9 cellular contexts compared by ENCODE assay signal in the genomic region with DNA sequence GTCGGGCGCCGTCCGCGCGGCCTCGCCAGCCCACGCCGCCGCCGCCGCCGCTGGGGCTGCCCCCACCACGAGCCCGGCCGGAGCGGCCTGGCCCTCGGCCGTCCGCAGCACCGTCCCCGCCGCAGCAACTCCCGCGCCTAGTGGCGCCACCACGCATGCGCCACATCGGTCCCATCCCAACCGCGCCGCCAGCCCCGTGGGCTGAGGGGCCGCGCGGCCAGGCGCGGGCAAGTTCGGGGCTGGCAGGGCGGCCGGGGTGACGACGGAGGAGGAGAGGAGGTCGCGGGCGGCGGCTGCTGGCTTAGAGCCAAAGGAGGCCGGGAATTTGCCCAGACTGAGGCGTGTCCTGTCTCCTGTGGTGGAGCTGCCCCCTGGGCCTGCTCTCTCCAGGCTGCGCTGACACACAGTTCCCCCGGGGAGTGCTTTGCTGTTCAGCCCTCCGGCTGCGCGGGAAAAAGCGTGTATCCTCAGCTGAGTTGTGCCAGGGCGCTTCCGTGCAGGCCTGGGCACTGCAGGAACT. TPM values are rescaled to one million over a fixed set of nuclear protein-coding genes. Genes with fewer than 3 reads are reported as not detected.
DNase-seq lines count a peak whose midpoint lies in the region; ATAC-seq, FAIRE-seq and TF ChIP-seq lines count a peak whose summit lies in the region.
"Had no signal": no experiment of that assay in that cellular context is flagged by ENCODE, and none has a peak within 500 bp of the region (broad histone marks: within the 10 kb centered on the region; RNA-seq: fewer than 3 reads in every experiment).

A gene (minus strand): TSS at position 298 of the 520 bp plus-strand sequence. CDS start 132 bp downstream, at position 166.

- DNase-seq in NCI-H526 treated with DMSO at 0.1 percent for 48 hours (lab: John Stamatoyannopoulos, UW): peak; percentile 61
- DNase-seq in GM12878 (ENCODE audit: low read depth, low spot score): no peak
- DNase-seq in right cardiac atrium: peak; percentile 92 to 95 (median 95)
- peak; percentile 97 for DNase-seq in posterior vena cava (ENCODE audit: low spot score)
- no peak for DNase-seq in activated effector memory CD4-positive, alpha-beta T cell treated with anti-CD3 and anti-CD28 coated beads, Interleukin-2, amount 50 U/mL, for 16 hours

- TF ChIP-seq EP300 in GM12878 (IDR thresholded peaks at IDR 0.05; ENCODE audit: borderline replicate concordance in 1 of 2, control insufficient read depth in 1 of 2, low read depth in 2 of 2, low read length in 2 of 2): no peak

- TF ChIP-seq POLR2A in GM12878 (IDR thresholded peaks at IDR 0.05; ENCODE audit: low read depth, low read length): no peak

- CTCF ChIA-PET in GM12878 (lab: Yijun Ruan, JAX): no interaction called here

- H3K27ac ChIP-seq in GM12878 (ENCODE audit: control insufficient read depth, insufficient read depth) (no peak within 1 kb of the TSS), right cardiac atrium (ENCODE audit: low read length) (peak within 1 kb of the TSS; percentile 90)

- ATAC-seq in HG02884 (IDR thresholded peaks at IDR 0.05; ENCODE audit: unreplicated experiment) (peak; percentile 54), GM12878 (peak; percentile 25; the same call in 2 of the 3 replicates), right cardiac atrium (peak; percentile 94), GM19324 (IDR thresholded peaks at IDR 0.05; ENCODE audit: low FRiP score, unreplicated experiment) (no peak)

- no peak within 1 kb of the TSS for H2AFZ ChIP-seq in GM12878 (ENCODE audit: control insufficient read depth, low read depth, low read length)

- intact Hi-C loops in GM12878 (cut with micrococcal nuclease; ENCODE audit: unreplicated experiment): no loop called here
- intact Hi-C loops in right cardiac atrium (cut with DNase I): no loop called here
- intact Hi-C loops in posterior vena cava (cut with DNase I): no loop called here

- SMC1A ChIA-PET in GM12878 (lab: Charles Lee; ENCODE audit: uncharacterized antibody, unreplicated experiment): no interaction called here

- no peak for FAIRE-seq in GM12878 (lab: Jason Lieb, UNC)
- FAIRE-seq: TTC549 had no signal

- no peaks in the 10 kb centered on the region; the same call in 2 of the 3 replicates for H3K9me3 ChIP-seq in GM12878 (replicated peaks; ENCODE audit: control insufficient read depth, insufficient read depth, low read length)
- H3K9me3 ChIP-seq in right cardiac atrium (ENCODE audit: control insufficient read depth, low read length): no peaks in the 10 kb centered on the region

- RAD21 ChIA-PET in GM12878 (lab: Charles Lee; ENCODE audit: unreplicated experiment): no interaction called here

- H3K27me3 ChIP-seq in GM12878 (replicated peaks in 1 of 2; ENCODE audit: control insufficient read depth in 2 of 2, insufficient read depth in 2 of 2, low read length in 1 of 2) (no peaks in the 10 kb centered on the region; a peak in 1 of 4 replicates), right cardiac atrium (ENCODE audit: control insufficient read depth, insufficient read depth) (no peaks in the 10 kb centered on the region)

- H3K9ac ChIP-seq in GM12878 (ENCODE audit: control insufficient read depth, insufficient read depth, low read length): no peak within 1 kb of the TSS

- POLR2A ChIA-PET in GM12878 (lab: Charles Lee): no interaction called here

- peak within 1 kb of the TSS; percentile 37 for H3K4me3 ChIP-seq in GM08714 (ENCODE audit: low read length)
- no peak within 1 kb of the TSS for H3K4me3 ChIP-seq in GM12878
- peak within 1 kb of the TSS; percentile 63 for H3K4me3 ChIP-seq in right cardiac atrium (ENCODE audit: low read length)

- no peak for TF ChIP-seq CTCF in GM12878 (IDR thresholded peaks at IDR 0.05 in 2 of 3, conservative IDR thresholded peaks at IDR 0.05 in 1 of 3; ENCODE audit: control insufficient read depth in 2 of 3, extremely low read depth in 1 of 3, insufficient read depth in 1 of 3, low read depth in 3 of 3, low read length in 3 of 3)

- WGBS in GM12878 (ENCODE audit: insufficient coverage, insufficient replicate concordance, low lambda C conversion rate, missing lambda C conversion rate): 7% methylated on average over 32 of the region's 57 CpGs
- WGBS in right cardiac atrium: under 1% methylated on average over 57 of the region's 57 CpGs

- H3K4me2 ChIP-seq in GM12878 (ENCODE audit: control insufficient read depth, insufficient read depth): no peak within 1 kb of the TSS

- no peaks in the 10 kb centered on the region for H4K20me1 ChIP-seq in GM12878 (ENCODE audit: control insufficient read depth, insufficient read depth)

- TF ChIP-seq RAD21 in GM12878 (IDR thresholded peaks at IDR 0.05; ENCODE audit: insufficient read depth, low read depth, low read length): no peak

- in situ Hi-C loops in GM12878 (cut with MboI): no loop called here

- no TSS peak for BruUV-seq in GM12878 (replicated peaks; lab: Mats Ljungman, UMichigan)

- H3K36me3 ChIP-seq in GM12878 (ENCODE audit: control insufficient read depth in 2 of 2, insufficient read depth in 2 of 2, low read length in 1 of 2): no peaks in the 10 kb centered on the region

- H3K4me1 ChIP-seq in GM12878 (ENCODE audit: control insufficient read depth, insufficient read depth, low read length) (no peaks in the 10 kb centered on the region), right cardiac atrium (ENCODE audit: control insufficient read depth, insufficient read depth, low read length) (no peaks in the 10 kb centered on the region)

- H3K79me2 ChIP-seq in GM12878 (ENCODE audit: control insufficient read depth, insufficient read depth, low read length): no peaks in the 10 kb centered on the region

TF ChIP-seq in GM12878, 131 proteins besides CTCF, POLR2A, EP300 and RAD21:
- no peak for TF ChIP-seq NFYA (IDR thresholded peaks at IDR 0.05; ENCODE audit: borderline replicate concordance, low read depth, low read length)

RNA-seq across cellular contexts. Expression of the gene that starts here (rescaled TPM):
- total RNA-seq in GM12878 (2013; cell fraction: nucleolus; rRNA removed): 0.19 TPM in 1 of 2 replicates, not detected in the other
- total RNA-seq in GM12878 (2014; rRNA removed) (not detected in 2 replicates), GM12878 (2014; rRNA removed; fragmentation: Illumina TruSeq; extraction: Trizol) (not detected in 2 replicates), GM12878 (2021) (not detected in 2 replicates), right cardiac atrium (10 to 100 TPM; 13.1 to 18.1 (median 17.2) TPM), posterior vena cava (10 to 100 TPM; 12.9 to 23.1 TPM)
- not detected for polyA plus RNA-seq in GM12878 (2011; ENCODE audit: low read depth)
- polyA plus RNA-seq in GM12878 (2011; rRNA removed) (not detected in 2 replicates), GM12878 (2014; fragmentation: Illumina TruSeq; extraction: Trizol) (not detected in 2 replicates), GM12878 (2014; fragmentation: Nextera tagmentation; extraction: Ambion mirVana) (not detected), GM12878 (2014; rRNA removed) (0.06 TPM in 1 of 2 replicates, not detected in the other), GM12878 (2016; fragmentation: Nextera tagmentation; extraction: Ambion mirVana) (not detected), right cardiac atrium (15.0 TPM)
- polyA plus RNA-seq in GM12878 (2011; cell fraction: cytosol; rRNA removed): not detected in 2 replicates
- not detected in 2 replicates for polyA plus RNA-seq in GM12878 (2011; cell fraction: nucleus; rRNA removed)
- 0.09 and 0.10 TPM in 2 replicates for polyA plus RNA-seq in GM12878 (2012)
- polyA minus RNA-seq in GM12878 (2011; rRNA and poly(A)+ RNA removed): not detected in 2 replicates
- polyA minus RNA-seq in GM12878 (2011; cell fraction: cytosol; rRNA and poly(A)+ RNA removed): not detected in 2 replicates
- 0.12 TPM in 1 of 2 replicates, not detected in the other for polyA minus RNA-seq in GM12878 (2011; cell fraction: nucleus; rRNA and poly(A)+ RNA removed)

Comparison
In these comparisons a context has a peak if more than half of its experiments do, and no peak if none do; other contexts are left out.
1. RNA of the gene that starts here (total RNA-seq): 12.9 to 23.1 TPM in posterior vena cava and 13.1 to 18.1 TPM in right cardiac atrium; 0.19 TPM in GM12878; every median in the first group is over 10 times any median in the second.
2. RNA of the gene that starts here (polyA plus RNA-seq): 15.0 TPM in right cardiac atrium (single experiment); 0.06 to 0.10 TPM in GM12878; every median in the first group is over 10 times any median in the second.
3. Peak in ATAC-seq in GM12878; RNA of the gene not detected or under 1 TPM.
4. DNase-seq: peak in NCI-H526 treated with DMSO at 0.1 percent for 48 hours (single experiment), right cardiac atrium (3 of 3) and posterior vena cava (single experiment); none in GM12878 (single experiment) and activated effector memory CD4-positive, alpha-beta T cell treated with anti-CD3 and anti-CD28 coated beads, Interleukin-2, amount 50 U/mL, for 16 hours (single experiment).